Comparison of ENCODE assay signal across 8 cellular contexts in genomic region chr1:86704456-86704971, GRCh38. TPM values are rescaled to one million over a fixed set of nuclear protein-coding genes. Genes with fewer than 3 reads are reported as not detected.
DNase-seq lines count a peak whose midpoint lies in the region; ATAC-seq, FAIRE-seq and TF ChIP-seq lines count a peak whose summit lies in the region.

TSS of gene SH3GLB1 (plus strand) at chr1:86704576. CDS start at chr1:86704900, 324 bp downstream.

- no peaks in the 10 kb centered on the region for H3K9me3 ChIP-seq in spleen

- H3K9me3 Mint-ChIP-seq in WTC11 (no peaks in the 10 kb centered on the region), immature natural killer cell (no peaks in the 10 kb centered on the region)

- H3K4me1 Mint-ChIP-seq in WTC11 (peaks cover 25% of the 10 kb centered on the region), immature natural killer cell (peaks cover 50 to 72% of the 10 kb centered on the region in 2 donors)

- DNase-seq in AG10803 (ENCODE audit: low read depth): peak; percentile 86
- peak; percentile 96 for DNase-seq in NCI-H2227 (lab: John Stamatoyannopoulos, UW; ENCODE audit: unreplicated experiment)
- peak; percentile 91 for DNase-seq in WTC11 (ENCODE audit: low spot score)
- DNase-seq in bronchial epithelial cell (ENCODE audit: low read depth): peak; percentile 74
- DNase-seq in immature natural killer cell: peak; percentile 91 to 94 (median 92)
- peak; percentile 99 for DNase-seq in spleen

- ATAC-seq in HG03175 (IDR thresholded peaks at IDR 0.05; ENCODE audit: unreplicated experiment) (peak; percentile 91), WTC11 (peak; percentile 89)

- FAIRE-seq in bronchial epithelial cell (lab: Jason Lieb, UNC): no peak

- H3K27ac ChIP-seq in spleen: peak within 1 kb of the TSS; percentile 96 to 99 (median 98)

- H3K27ac Mint-ChIP-seq in WTC11 (peak within 1 kb of the TSS; percentile 86), immature natural killer cell (peak within 1 kb of the TSS; percentile 97 to 100 (median 99))

- peaks cover 17 to 57% (median 49%) of the 10 kb centered on the region in 6 donors for H3K4me1 ChIP-seq in spleen

- H3K36me3 Mint-ChIP-seq in WTC11 (peaks cover 6% of the 10 kb centered on the region), immature natural killer cell (peaks cover 0 to 6% (median 6%) of the 10 kb centered on the region in 3 donors)

- TF ChIP-seq POLR2A in GM18951 (IDR thresholded peaks at IDR 0.05; ENCODE audit: extremely low read depth, insufficient read depth, insufficient read length) (peak; percentile 82), spleen (IDR thresholded peaks at IDR 0.05) (peak in 1 of 3 donors; percentile 42)

- in situ Hi-C loops in GM18951 (cut with MboI; ENCODE audit: low sequenced_read_pairs, unreplicated experiment): no loop called here

- H3K4me3 ChIP-seq in AG10803 (ENCODE audit: low read length) (peak within 1 kb of the TSS; percentile 74), bronchial epithelial cell (ENCODE audit: low read depth, low read length) (peak within 1 kb of the TSS; percentile 93), spleen (peak within 1 kb of the TSS; percentile 54 to 88 (median 77))

- intact Hi-C loops in spleen (cut with DNase I; ENCODE audit: low total_unique reads): loop anchor here (10.0 kb wide), 1 partner anchor 310 kb away; the partner anchor contains the start of gene ODF2L

- TF ChIP-seq CTCF in AG10803 (conservative IDR thresholded peaks at IDR 0.05; ENCODE audit: low read length) (peak; percentile 63), WTC11 (IDR thresholded peaks at IDR 0.05) (peak; percentile 86), bronchial epithelial cell (IDR thresholded peaks at IDR 0.05; ENCODE audit: insufficient read depth, low read length, severe bottlenecking) (peak; percentile 97), spleen (IDR thresholded peaks at IDR 0.05 in 8 of 11, conservative IDR thresholded peaks at IDR 0.05 in 3 of 11) (peak; percentile 88 to 100 (median 98))

- CTCF ChIA-PET in WTC11 (lab: Charles Lee): interaction anchor here (0.5 to 2.9 kb wide), 44 partner anchors 10 to 445 kb away, joined by 3 to 36 read pairs (median 5); partner anchors contain the start of genes HS2ST1, ODF2L and SELENOF

- peaks cover 8% of the 10 kb centered on the region; the same call in 1 of the 2 replicates for H3K27me3 Mint-ChIP-seq in WTC11 (ENCODE audit: low read depth)
- H3K27me3 Mint-ChIP-seq in immature natural killer cell (ENCODE audit: low read depth in 3 of 3): peaks cover 7 to 16% (median 12%) of the 10 kb centered on the region in 3 donors

- H3K36me3 ChIP-seq in bronchial epithelial cell (ENCODE audit: control insufficient read depth, insufficient read depth, low read length) (no peaks in the 10 kb centered on the region), spleen (no peaks in the 10 kb centered on the region)

- H3K4me3 Mint-ChIP-seq in WTC11 (peak within 1 kb of the TSS; percentile 91), immature natural killer cell (peak within 1 kb of the TSS; percentile 98 to 100 (median 100))

- H3K27me3 ChIP-seq in bronchial epithelial cell (ENCODE audit: control insufficient read depth, insufficient read depth, low read length) (no peaks in the 10 kb centered on the region), spleen (replicated peaks in 1 of 7) (no peaks in the 10 kb centered on the region)

- 0 to 1% (median 0%) methylated on average over 28 to 71 of the region's 71 CpGs for WGBS in spleen, 5 donors

- POLR2A ChIA-PET in WTC11 (lab: Charles Lee): interaction anchor here (0.6 to 1.6 kb wide), 12 partner anchors 10 to 543 kb away, joined by 3 to 5 read pairs (median 3); partner anchors contain the start of genes HS2ST1 and SELENOF

TF ChIP-seq in WTC11, 78 proteins besides CTCF, POLR2A, EP300 and RAD21 (continues in another document):
- TF ChIP-seq GABPB1 (CRISPR knock-in tag; IDR thresholded peaks at IDR 0.05) (no peak), MYBL2 (CRISPR knock-in tag; IDR thresholded peaks at IDR 0.05) (peak; percentile 82), TCF7 (CRISPR knock-in tag; IDR thresholded peaks at IDR 0.05; ENCODE audit: low read depth) (no peak), ZNF121 (CRISPR knock-in tag; IDR thresholded peaks at IDR 0.05) (no peak), ATF3 (CRISPR knock-in tag; conservative IDR thresholded peaks at IDR 0.05) (no peak), CBFB (CRISPR knock-in tag; IDR thresholded peaks at IDR 0.05; ENCODE audit: low read depth) (no peak), NFYB (CRISPR knock-in tag; conservative IDR thresholded peaks at IDR 0.05; ENCODE audit: low read depth) (no peak), ZNF138 (CRISPR knock-in tag; conservative IDR thresholded peaks at IDR 0.05) (no peak), AR (CRISPR knock-in tag; IDR thresholded peaks at IDR 0.05) (no peak), HMGXB4 (CRISPR knock-in tag; IDR thresholded peaks at IDR 0.05) (peak; percentile 100), OVOL2 (CRISPR knock-in tag; IDR thresholded peaks at IDR 0.05; ENCODE audit: borderline replicate concordance) (no peak), MLX (CRISPR knock-in tag; IDR thresholded peaks at IDR 0.05) (peak; percentile 42; the same call in 1 of the 2 replicates), NFE2L1 (CRISPR knock-in tag; IDR thresholded peaks at IDR 0.05) (0 out of 2 replicates have a peak, but pooled peaks have one; percentile 35), ESRRA (CRISPR knock-in tag; IDR thresholded peaks at IDR 0.05; ENCODE audit: borderline replicate concordance) (no peak), FOXJ3 (CRISPR knock-in tag; IDR thresholded peaks at IDR 0.05; ENCODE audit: borderline replicate concordance) (no peak), ZNF219 (CRISPR knock-in tag; IDR thresholded peaks at IDR 0.05; ENCODE audit: borderline replicate concordance) (peak; percentile 72; the same call in 1 of the 2 replicates), TEAD4 (CRISPR knock-in tag; IDR thresholded peaks at IDR 0.05) (no peak), PRRX2 (CRISPR knock-in tag; IDR thresholded peaks at IDR 0.05) (no peak), NR2C2 (CRISPR knock-in tag; IDR thresholded peaks at IDR 0.05) (no peak), JUN (CRISPR knock-in tag; IDR thresholded peaks at IDR 0.05) (no peak), ATF1 (CRISPR knock-in tag; IDR thresholded peaks at IDR 0.05) (no peak), ZNF416 (CRISPR knock-in tag; IDR thresholded peaks at IDR 0.05) (no peak), FOXP1 (CRISPR knock-in tag; IDR thresholded peaks at IDR 0.05; ENCODE audit: borderline replicate concordance) (peak; percentile 82)

RNA-seq across cellular contexts. Expression of gene SH3GLB1, which starts in this region (rescaled TPM):
- total RNA-seq in WTC11 (2021) (32.5 to 36.4 TPM (median 33.8 TPM) in 3 replicates), bronchial epithelial cell (21.3 and 31.2 TPM in 2 replicates), spleen (100 to 1,000 TPM in 3 of 7 donors, 10 to 100 TPM in 4; 82.7 to 122 (median 88.9) TPM)
- polyA plus RNA-seq in immature natural killer cell (10 to 100 TPM; 75.3 to 92.6 (median 86.4) TPM), spleen (10 to 100 TPM; 20.2 to 35.3 (median 27.3) TPM)

Comparison
In these comparisons a context has a peak if more than half of its experiments do, and no peak if none do; other contexts are left out.
1. Peak in every context shown above with its lines: DNase-seq, ATAC-seq, H3K4me3 ChIP-seq and H3K27ac ChIP-seq.